In the genomic region with DNA sequence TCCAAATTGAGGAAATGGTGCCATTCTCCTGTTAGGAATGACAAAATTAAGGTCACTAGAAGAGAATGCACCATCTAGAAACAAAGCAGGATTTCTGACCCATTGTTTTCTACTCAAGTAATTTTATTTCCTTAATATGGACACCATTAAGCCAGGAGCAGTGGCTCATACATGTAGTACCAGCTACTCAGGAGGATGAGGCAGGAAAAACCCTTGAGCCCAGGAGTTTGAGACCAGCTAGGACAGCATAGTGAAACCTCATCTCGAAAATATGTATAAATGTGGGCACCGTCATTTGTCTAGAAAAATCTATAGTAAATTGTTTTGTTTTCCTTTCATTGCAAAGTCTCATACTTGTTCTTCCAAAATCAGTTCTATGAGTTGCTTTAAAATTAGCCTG, we compare ENCODE assay signal across 1 cellular context.
TF ChIP-seq lines count a peak whose summit lies in the region.

No MANE protein-coding gene starts in this region.

TF ChIP-seq in K562, 482 proteins besides CTCF, POLR2A, EP300 and RAD21:
- no peak for TF ChIP-seq THRB (CRISPR knock-in tag; conservative IDR thresholded peaks at IDR 0.05)
- TF ChIP-seq FOS (IDR thresholded peaks at IDR 0.05; ENCODE audit: extremely low read depth, insufficient read length) = no peak
- no peak for TF ChIP-seq ZNF778 (CRISPR knock-in tag; IDR thresholded peaks at IDR 0.05)
- no peak for TF ChIP-seq KDM5B (IDR thresholded peaks at IDR 0.05; ENCODE audit: insufficient replicate concordance, low read depth, low read length)
- TF ChIP-seq, protein P1, sequence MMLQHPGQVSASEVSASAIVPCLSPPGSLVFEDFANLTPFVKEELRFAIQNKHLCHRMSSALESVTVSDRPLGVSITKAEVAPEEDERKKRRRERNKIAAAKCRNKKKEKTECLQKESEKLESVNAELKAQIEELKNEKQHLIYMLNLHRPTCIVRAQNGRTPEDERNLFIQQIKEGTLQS (IDR thresholded peaks at IDR 0.05) = no peak
- TF ChIP-seq, protein P1 (CRISPR knock-in tag; conservative IDR thresholded peaks at IDR 0.05) = no peak
- no peak for TF ChIP-seq ARNT (IDR thresholded peaks at IDR 0.05)
- TF ChIP-seq ZNF318 (IDR thresholded peaks at IDR 0.05; ENCODE audit: borderline replicate concordance in 1 of 2, low read depth in 1 of 2) = no peak
- TF ChIP-seq E2F4 (CRISPR knock-in tag; IDR thresholded peaks at IDR 0.05; ENCODE audit: low read depth) = no peak
- TF ChIP-seq, protein P2, sequence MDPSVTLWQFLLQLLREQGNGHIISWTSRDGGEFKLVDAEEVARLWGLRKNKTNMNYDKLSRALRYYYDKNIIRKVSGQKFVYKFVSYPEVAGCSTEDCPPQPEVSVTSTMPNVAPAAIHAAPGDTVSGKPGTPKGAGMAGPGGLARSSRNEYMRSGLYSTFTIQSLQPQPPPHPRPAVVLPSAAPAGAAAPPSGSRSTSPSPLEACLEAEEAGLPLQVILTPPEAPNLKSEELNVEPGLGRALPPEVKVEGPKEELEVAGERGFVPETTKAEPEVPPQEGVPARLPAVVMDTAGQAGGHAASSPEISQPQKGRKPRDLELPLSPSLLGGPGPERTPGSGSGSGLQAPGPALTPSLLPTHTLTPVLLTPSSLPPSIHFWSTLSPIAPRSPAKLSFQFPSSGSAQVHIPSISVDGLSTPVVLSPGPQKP (CRISPR knock-in tag; IDR thresholded peaks at IDR 0.05) = no peak
